ENCODE assay signal across 18 cellular contexts in the genomic region with DNA sequence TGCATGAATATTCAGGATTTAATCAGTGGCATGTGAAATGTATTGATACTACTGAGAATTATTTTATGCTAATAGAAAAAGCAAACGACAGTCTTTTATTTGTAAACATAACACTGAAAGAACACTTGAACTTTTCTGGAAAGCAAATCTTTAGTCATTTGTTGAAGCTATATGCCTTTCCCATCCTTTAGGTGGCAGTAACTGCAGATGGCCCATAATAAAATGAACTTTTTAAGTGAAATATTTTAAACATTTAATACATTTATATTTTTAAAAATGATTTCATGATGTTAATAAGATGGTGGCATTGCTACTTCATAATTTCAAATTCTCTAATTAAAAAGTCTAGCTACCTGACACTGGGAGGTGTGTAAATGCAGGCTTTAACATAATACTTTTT. TPM values are rescaled to one million over a fixed set of nuclear protein-coding genes. Genes with fewer than 3 reads are reported as not detected.
DNase-seq lines count a peak whose midpoint lies in the region; ATAC-seq, FAIRE-seq and TF ChIP-seq lines count a peak whose summit lies in the region.
"Had no signal": no experiment of that assay in that cellular context is flagged by ENCODE, and none has a peak within 500 bp of the region (broad histone marks: within the 10 kb centered on the region; RNA-seq: fewer than 3 reads in every experiment).

No MANE protein-coding gene starts in this region.

- H3K27me3 ChIP-seq in cardiac muscle cell = no peaks in the 10 kb centered on the region
- H3K27me3 ChIP-seq in astrocyte (ENCODE audit: insufficient read depth, low read length) = no peaks in the 10 kb centered on the region
- H3K27me3 ChIP-seq in CD8-positive, alpha-beta memory T cell (ENCODE audit: insufficient read depth, low read length, poor library complexity, severe bottlenecking) = no peaks in the 10 kb centered on the region
- H3K27me3 ChIP-seq: transverse colon had no signal

- no peak overlapping the region for H3K4me2 ChIP-seq in astrocyte (ENCODE audit: low read length)

- no peaks in the 10 kb centered on the region for H4K20me1 ChIP-seq in astrocyte (ENCODE audit: insufficient read depth, low read length)

- H3K79me2 ChIP-seq in astrocyte (ENCODE audit: insufficient read depth, low read length) = no peaks in the 10 kb centered on the region

- DNase-seq in cardiac muscle cell (ENCODE audit: low read depth in 1 of 2, low spot score in 1 of 2) (no peak), Right ventricle myocardium superior (no peak), astrocyte (ENCODE audit: low read depth) (no peak), fibroblast of villous mesenchyme (ENCODE audit: low read depth) (peak; percentile 28), HPDE6-E6E7 (ENCODE audit: extremely low spot score) (no peak), Right ventricle myocardium inferior (ENCODE audit: missing footprints) (no peak)
- DNase-seq in stimulated activated naive CD8-positive, alpha-beta T cell treated with anti-CD3 and anti-CD28 coated beads, Interleukin-15, amount 100 ng/mL, for 72 hours = no peak
- no peak for DNase-seq in CD8-positive, alpha-beta memory T cell
- DNase-seq: ACHN; activated naive CD4-positive, alpha-beta T cell treated with Interleukin-2 at 50 U/mL for 16 hours; DMS153; KBM-7; left cardiac atrium; mucosa of descending colon; NCI-H345; transverse colon had no signal

- H3K4me1 Mint-ChIP-seq in astrocyte (ENCODE audit: low read depth, unreplicated experiment) = peaks cover 12% of the 10 kb centered on the region
- peaks cover 8% of the 10 kb centered on the region for H3K4me1 Mint-ChIP-seq in stimulated activated naive CD8-positive, alpha-beta T cell treated with anti-CD3 and anti-CD28 coated beads, Interleukin-15, amount 100 ng/mL, for 72 hours
- peaks cover 1 to 7% (median 3%) of the 10 kb centered on the region in 3 donors for H3K4me1 Mint-ChIP-seq in CD8-positive, alpha-beta memory T cell

- ATAC-seq in Right ventricle myocardium superior (ENCODE audit: poor library complexity) = no peak
- ATAC-seq in stimulated activated naive CD8-positive, alpha-beta T cell treated with anti-CD3 and anti-CD28 coated beads, Interleukin-15, amount 100 ng/mL, for 72 hours = no peak
- no peak for ATAC-seq in Right ventricle myocardium inferior
- ATAC-seq: left cardiac atrium, mucosa of descending colon had no signal

- H3K9me3 ChIP-seq in cardiac muscle cell (ENCODE audit: low read depth) (no peaks in the 10 kb centered on the region), astrocyte (ENCODE audit: insufficient read depth, low read depth, low read length) (no peaks in the 10 kb centered on the region)
- no peaks in the 10 kb centered on the region for H3K9me3 ChIP-seq in CD8-positive, alpha-beta memory T cell (ENCODE audit: low read length)
- H3K9me3 ChIP-seq: HAP-1, mucosa of descending colon, transverse colon had no signal

- no peak overlapping the region for H2AFZ ChIP-seq in astrocyte (ENCODE audit: low read depth, low read length)

- intact Hi-C loops in Right ventricle myocardium superior (cut with DNase I) (loop anchor here (5.0 kb wide), 1 partner anchor 512 kb away; no protein-coding TSS in a partner anchor), Right ventricle myocardium inferior (cut with DNase I) (loop anchor here (5.0 kb wide), 1 partner anchor 507 kb away; the partner anchor contains the start of gene PHLDA1)

- no peaks in the 10 kb centered on the region for H3K36me3 ChIP-seq in cardiac muscle cell
- no peaks in the 10 kb centered on the region for H3K36me3 ChIP-seq in astrocyte (ENCODE audit: insufficient read depth, low read length)
- H3K36me3 ChIP-seq in CD8-positive, alpha-beta memory T cell (ENCODE audit: insufficient read depth, low read length) = no peaks in the 10 kb centered on the region
- H3K36me3 ChIP-seq: HAP-1, transverse colon had no signal

- H3K27ac ChIP-seq in cardiac muscle cell = no peak overlapping the region
- H3K27ac ChIP-seq in astrocyte (ENCODE audit: low read depth, low read length) = no peak overlapping the region
- H3K27ac ChIP-seq in CD8-positive, alpha-beta memory T cell (ENCODE audit: low read depth, low read length) = no peak overlapping the region
- H3K27ac ChIP-seq: transverse colon had no signal

- H3K9ac ChIP-seq in astrocyte (ENCODE audit: low read length) = no peak overlapping the region

- peaks cover 5% of the 10 kb centered on the region for H3K9me3 Mint-ChIP-seq in astrocyte (ENCODE audit: unreplicated experiment)
- peaks cover 10 to 12% of the 10 kb centered on the region in 2 donors for H3K9me3 Mint-ChIP-seq in stimulated activated naive CD8-positive, alpha-beta T cell treated with anti-CD3 and anti-CD28 coated beads, Interleukin-15, amount 100 ng/mL, for 72 hours
- peaks cover 0 to 5% (median 0%) of the 10 kb centered on the region in 5 donors for H3K9me3 Mint-ChIP-seq in CD8-positive, alpha-beta memory T cell
- H3K9me3 Mint-ChIP-seq: central memory CD8-positive, alpha-beta T cell had no signal

- H3K27ac Mint-ChIP-seq in astrocyte (ENCODE audit: unreplicated experiment) = no peak overlapping the region
- H3K27ac Mint-ChIP-seq in stimulated activated naive CD8-positive, alpha-beta T cell treated with anti-CD3 and anti-CD28 coated beads, Interleukin-15, amount 100 ng/mL, for 72 hours = no peak overlapping the region
- H3K27ac Mint-ChIP-seq in CD8-positive, alpha-beta memory T cell = no peak overlapping the region

- H3K4me1 ChIP-seq in cardiac muscle cell (ENCODE audit: low read depth) (no peaks in the 10 kb centered on the region), astrocyte (ENCODE audit: insufficient read depth, low read length) (peaks cover 5% of the 10 kb centered on the region)
- no peaks in the 10 kb centered on the region for H3K4me1 ChIP-seq in CD8-positive, alpha-beta memory T cell (ENCODE audit: insufficient read depth, low read length)
- H3K4me1 ChIP-seq: HAP-1, transverse colon had no signal

- H3K27me3 Mint-ChIP-seq in astrocyte (ENCODE audit: low read depth, unreplicated experiment) = no peaks in the 10 kb centered on the region
- H3K27me3 Mint-ChIP-seq in stimulated activated naive CD8-positive, alpha-beta T cell treated with anti-CD3 and anti-CD28 coated beads, Interleukin-15, amount 100 ng/mL, for 72 hours = peaks cover 56% of the 10 kb centered on the region
- H3K27me3 Mint-ChIP-seq in CD8-positive, alpha-beta memory T cell = peaks cover 7 to 45% of the 10 kb centered on the region in 2 donors

- no peak for FAIRE-seq in astrocyte (lab: Jason Lieb, UNC)

- no peaks in the 10 kb centered on the region for H3K36me3 Mint-ChIP-seq in astrocyte (ENCODE audit: low read depth, unreplicated experiment)
- H3K36me3 Mint-ChIP-seq in CD8-positive, alpha-beta memory T cell = peaks cover 0 to 4% (median 0%) of the 10 kb centered on the region in 3 donors

- H3K4me3 Mint-ChIP-seq in astrocyte (ENCODE audit: unreplicated experiment) = no peak overlapping the region
- H3K4me3 Mint-ChIP-seq in stimulated activated naive CD8-positive, alpha-beta T cell treated with anti-CD3 and anti-CD28 coated beads, Interleukin-15, amount 100 ng/mL, for 72 hours = no peak overlapping the region
- H3K4me3 Mint-ChIP-seq in CD8-positive, alpha-beta memory T cell = no peak overlapping the region
- H3K4me3 Mint-ChIP-seq: central memory CD8-positive, alpha-beta T cell had no signal

- TF ChIP-seq CTCF in cardiac muscle cell (IDR thresholded peaks at IDR 0.05; ENCODE audit: low read depth, low read length) (peak; percentile 40), astrocyte (IDR thresholded peaks at IDR 0.05; ENCODE audit: insufficient read depth, low read depth, low read length) (peak; percentile 33), fibroblast of villous mesenchyme (IDR thresholded peaks at IDR 0.05; ENCODE audit: insufficient read depth, low read depth, low read length) (peak; percentile 47)

- POLR2A ChIA-PET in CD8-positive, alpha-beta memory T cell (lab: Charles Lee) = no interaction called here

- CTCF ChIA-PET in CD8-positive, alpha-beta memory T cell (lab: Charles Lee) = no interaction called here

- H3K4me3 ChIP-seq in cardiac muscle cell (no peak overlapping the region), astrocyte (ENCODE audit: insufficient read depth, low read depth, low read length) (no peak overlapping the region), fibroblast of villous mesenchyme (ENCODE audit: low read depth, low read length) (no peak overlapping the region)
- no peak overlapping the region for H3K4me3 ChIP-seq in CD8-positive, alpha-beta memory T cell (ENCODE audit: low read length)
- H3K4me3 ChIP-seq: HAP-1, mucosa of descending colon, transverse colon had no signal

RNA-seq across cellular contexts. Expression of gene KRR1, which starts 13.9 kb away (rescaled TPM):
- 29.9 and 30.7 TPM in 2 replicates for total RNA-seq in cardiac muscle cell
- polyA plus RNA-seq in cardiac muscle cell = 32.4 and 36.8 TPM in 2 replicates
- total RNA-seq in Right ventricle myocardium superior = 25.2 TPM
- 48.4 and 56.9 TPM in 2 replicates for total RNA-seq in astrocyte
- total RNA-seq in fibroblast of villous mesenchyme = 27.4 and 31.1 TPM in 2 replicates
- 31.1 TPM for total RNA-seq in Right ventricle myocardium inferior
- 100 to 1,000 TPM; 143 to 151 TPM for total RNA-seq in CD8-positive, alpha-beta memory T cell
- polyA plus RNA-seq in CD8-positive, alpha-beta memory T cell = 76.8 TPM

RNA-seq across cellular contexts. Expression of gene GLIPR1, which starts 44.7 kb away (rescaled TPM):
- total RNA-seq in cardiac muscle cell (0.03 and 0.53 TPM in 2 replicates), Right ventricle myocardium superior (10.9 TPM), astrocyte (220 and 232 TPM in 2 replicates), fibroblast of villous mesenchyme (51.5 and 60.0 TPM in 2 replicates), Right ventricle myocardium inferior (12.2 TPM)
- 0.62 and 1.4 TPM in 2 replicates for polyA plus RNA-seq in cardiac muscle cell
- 10 to 100 TPM; 22.2 to 22.8 TPM for total RNA-seq in CD8-positive, alpha-beta memory T cell
- polyA plus RNA-seq in CD8-positive, alpha-beta memory T cell = 202 TPM
